1 cellular context compared by ENCODE assay signal in the genomic region with DNA sequence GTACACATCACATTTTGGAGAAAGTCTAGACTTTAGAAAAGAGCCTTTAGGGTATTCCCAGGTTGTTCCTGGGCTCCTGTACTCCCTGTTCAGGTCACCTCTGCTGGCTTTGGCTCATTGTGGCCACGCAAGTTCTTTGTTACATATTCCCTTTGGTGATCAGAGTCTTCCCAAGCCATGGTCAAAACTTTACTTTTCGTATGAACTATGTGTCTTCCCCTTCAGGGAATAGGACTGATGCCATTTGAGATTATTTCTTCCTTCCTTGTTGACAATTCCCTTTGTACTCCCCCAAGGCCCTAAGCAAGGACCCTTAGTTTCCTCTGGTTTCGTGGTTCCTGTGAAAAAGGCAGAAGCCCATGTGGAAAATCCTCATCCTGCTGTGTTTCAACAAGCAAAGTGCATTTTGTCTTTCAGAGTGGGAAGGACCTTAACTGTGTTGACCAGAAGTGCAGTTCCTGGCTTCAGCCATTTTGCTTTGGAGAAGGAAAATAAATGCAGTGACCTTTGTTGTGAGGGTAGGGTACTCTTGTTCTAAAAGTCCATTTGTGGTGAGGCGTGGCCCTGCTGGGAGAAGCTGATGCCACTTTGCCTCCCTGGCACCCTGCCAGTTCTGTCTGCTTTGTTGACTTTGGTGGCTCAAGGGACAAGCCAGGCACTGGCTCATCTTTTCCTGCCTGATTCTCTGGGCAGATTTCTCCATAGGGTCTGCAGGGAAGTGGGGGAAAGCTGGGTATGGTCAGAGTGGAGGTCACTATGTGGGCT.
TF ChIP-seq lines count a peak whose summit lies in the region.

No MANE protein-coding gene starts in this region.

TF ChIP-seq in HepG2, 621 proteins besides CTCF, POLR2A, EP300 and RAD21 (continued from another document and continues in another):
- TF ChIP-seq DDIT3 (CRISPR knock-in tag; IDR thresholded peaks at IDR 0.05) (no peak), E2F5 (CRISPR knock-in tag; conservative IDR thresholded peaks at IDR 0.05) (no peak), GPN1 (CRISPR knock-in tag; IDR thresholded peaks at IDR 0.05; ENCODE audit: borderline replicate concordance) (no peak), ZNF264 (CRISPR knock-in tag; IDR thresholded peaks at IDR 0.05) (peak; percentile 83; the same call in 1 of the 2 replicates), ARHGAP35 (CRISPR knock-in tag; IDR thresholded peaks at IDR 0.05; ENCODE audit: borderline replicate concordance) (no peak), NONO (IDR thresholded peaks at IDR 0.05) (no peak), NONO (CRISPR knock-in tag; conservative IDR thresholded peaks at IDR 0.05) (peak; percentile 63), FOXK1 (CRISPR knock-in tag; IDR thresholded peaks at IDR 0.05; ENCODE audit: borderline replicate concordance, low read depth) (no peak; the same call in 1 of the 2 replicates), PHB2 (IDR thresholded peaks at IDR 0.05; ENCODE audit: partially characterized antibody) (no peak), ZNF101 (CRISPR knock-in tag; IDR thresholded peaks at IDR 0.05; ENCODE audit: borderline replicate concordance, low read depth) (no peak), ZFP1 (CRISPR knock-in tag; IDR thresholded peaks at IDR 0.05) (no peak), MTA3 (CRISPR knock-in tag; IDR thresholded peaks at IDR 0.05) (no peak), ZBTB40 (IDR thresholded peaks at IDR 0.05) (no peak), ZBTB40 (CRISPR knock-in tag; IDR thresholded peaks at IDR 0.05) (no peak), ZNF256 (CRISPR knock-in tag; conservative IDR thresholded peaks at IDR 0.05) (no peak), ZNF234 (CRISPR knock-in tag; conservative IDR thresholded peaks at IDR 0.05) (no peak), RXRB (CRISPR knock-in tag; IDR thresholded peaks at IDR 0.05; ENCODE audit: borderline replicate concordance) (peak; percentile 86; the same call in 1 of the 2 replicates), ZKSCAN5 (CRISPR knock-in tag; IDR thresholded peaks at IDR 0.05) (no peak), ZBTB20 (CRISPR knock-in tag; IDR thresholded peaks at IDR 0.05; ENCODE audit: borderline replicate concordance, low read depth) (peak; percentile 93), ATF1 (CRISPR knock-in tag; IDR thresholded peaks at IDR 0.05) (no peak)
- TF ChIP-seq, protein P1, sequence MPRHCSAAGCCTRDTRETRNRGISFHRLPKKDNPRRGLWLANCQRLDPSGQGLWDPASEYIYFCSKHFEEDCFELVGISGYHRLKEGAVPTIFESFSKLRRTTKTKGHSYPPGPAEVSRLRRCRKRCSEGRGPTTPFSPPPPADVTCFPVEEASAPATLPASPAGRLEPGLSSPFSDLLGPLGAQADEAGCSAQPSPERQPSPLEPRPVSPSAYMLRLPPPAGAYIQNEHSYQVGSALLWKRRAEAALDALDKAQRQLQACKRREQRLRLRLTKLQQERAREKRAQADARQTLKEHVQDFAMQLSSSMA (CRISPR knock-in tag; IDR thresholded peaks at IDR 0.05), result no peak
- TF ChIP-seq, protein P2, sequence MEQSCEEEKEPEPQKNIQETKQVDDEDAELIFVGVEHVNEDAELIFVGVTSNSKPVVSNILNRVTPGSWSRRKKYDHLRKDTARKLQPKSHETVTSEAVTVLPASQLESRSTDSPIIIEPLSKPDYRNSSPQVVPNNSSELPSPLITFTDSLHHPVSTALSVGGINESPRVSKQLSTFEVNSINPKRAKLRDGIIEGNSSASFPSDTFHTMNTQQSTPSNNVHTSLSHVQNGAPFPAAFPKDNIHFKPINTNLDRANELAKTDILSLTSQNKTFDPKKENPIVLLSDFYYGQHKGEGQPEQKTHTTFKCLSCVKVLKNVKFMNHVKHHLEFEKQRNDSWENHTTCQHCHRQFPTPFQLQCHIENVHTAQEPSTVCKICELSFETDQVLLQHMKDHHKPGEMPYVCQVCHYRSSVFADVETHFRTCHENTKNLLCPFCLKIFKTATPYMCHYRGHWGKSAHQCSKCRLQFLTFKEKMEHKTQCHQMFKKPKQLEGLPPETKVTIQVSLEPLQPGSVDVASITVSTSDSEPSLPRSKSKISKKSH (CRISPR knock-in tag; IDR thresholded peaks at IDR 0.05; ENCODE audit: borderline replicate concordance), result no peak
- TF ChIP-seq, protein P3, sequence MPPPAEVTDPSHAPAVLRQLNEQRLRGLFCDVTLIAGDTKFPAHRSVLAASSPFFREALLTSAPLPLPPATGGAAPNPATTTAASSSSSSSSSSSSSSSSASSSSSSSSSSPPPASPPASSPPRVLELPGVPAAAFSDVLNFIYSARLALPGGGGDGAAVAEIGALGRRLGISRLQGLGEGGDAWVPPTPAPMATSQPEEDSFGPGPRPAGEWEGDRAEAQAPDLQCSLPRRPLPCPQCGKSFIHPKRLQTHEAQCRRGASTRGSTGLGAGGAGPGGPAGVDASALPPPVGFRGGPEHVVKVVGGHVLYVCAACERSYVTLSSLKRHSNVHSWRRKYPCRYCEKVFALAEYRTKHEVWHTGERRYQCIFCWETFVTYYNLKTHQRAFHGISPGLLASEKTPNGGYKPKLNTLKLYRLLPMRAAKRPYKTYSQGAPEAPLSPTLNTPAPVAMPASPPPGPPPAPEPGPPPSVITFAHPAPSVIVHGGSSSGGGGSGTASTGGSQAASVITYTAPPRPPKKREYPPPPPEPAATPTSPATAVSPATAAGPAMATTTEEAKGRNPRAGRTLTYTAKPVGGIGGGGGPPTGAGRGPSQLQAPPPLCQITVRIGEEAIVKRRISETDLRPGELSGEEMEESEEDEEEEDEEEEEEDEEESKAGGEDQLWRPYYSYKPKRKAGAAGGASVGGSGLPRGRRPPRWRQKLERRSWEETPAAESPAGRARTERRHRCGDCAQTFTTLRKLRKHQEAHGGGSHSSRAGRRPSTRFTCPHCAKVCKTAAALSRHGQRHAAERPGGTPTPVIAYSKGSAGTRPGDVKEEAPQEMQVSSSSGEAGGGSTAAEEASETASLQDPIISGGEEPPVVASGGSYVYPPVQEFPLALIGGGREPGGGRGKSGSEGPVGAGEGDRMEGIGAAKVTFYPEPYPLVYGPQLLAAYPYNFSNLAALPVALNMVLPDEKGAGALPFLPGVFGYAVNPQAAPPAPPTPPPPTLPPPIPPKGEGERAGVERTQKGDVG (CRISPR knock-in tag; IDR thresholded peaks at IDR 0.05; ENCODE audit: borderline replicate concordance), result no peak
- TF ChIP-seq, protein P4, sequence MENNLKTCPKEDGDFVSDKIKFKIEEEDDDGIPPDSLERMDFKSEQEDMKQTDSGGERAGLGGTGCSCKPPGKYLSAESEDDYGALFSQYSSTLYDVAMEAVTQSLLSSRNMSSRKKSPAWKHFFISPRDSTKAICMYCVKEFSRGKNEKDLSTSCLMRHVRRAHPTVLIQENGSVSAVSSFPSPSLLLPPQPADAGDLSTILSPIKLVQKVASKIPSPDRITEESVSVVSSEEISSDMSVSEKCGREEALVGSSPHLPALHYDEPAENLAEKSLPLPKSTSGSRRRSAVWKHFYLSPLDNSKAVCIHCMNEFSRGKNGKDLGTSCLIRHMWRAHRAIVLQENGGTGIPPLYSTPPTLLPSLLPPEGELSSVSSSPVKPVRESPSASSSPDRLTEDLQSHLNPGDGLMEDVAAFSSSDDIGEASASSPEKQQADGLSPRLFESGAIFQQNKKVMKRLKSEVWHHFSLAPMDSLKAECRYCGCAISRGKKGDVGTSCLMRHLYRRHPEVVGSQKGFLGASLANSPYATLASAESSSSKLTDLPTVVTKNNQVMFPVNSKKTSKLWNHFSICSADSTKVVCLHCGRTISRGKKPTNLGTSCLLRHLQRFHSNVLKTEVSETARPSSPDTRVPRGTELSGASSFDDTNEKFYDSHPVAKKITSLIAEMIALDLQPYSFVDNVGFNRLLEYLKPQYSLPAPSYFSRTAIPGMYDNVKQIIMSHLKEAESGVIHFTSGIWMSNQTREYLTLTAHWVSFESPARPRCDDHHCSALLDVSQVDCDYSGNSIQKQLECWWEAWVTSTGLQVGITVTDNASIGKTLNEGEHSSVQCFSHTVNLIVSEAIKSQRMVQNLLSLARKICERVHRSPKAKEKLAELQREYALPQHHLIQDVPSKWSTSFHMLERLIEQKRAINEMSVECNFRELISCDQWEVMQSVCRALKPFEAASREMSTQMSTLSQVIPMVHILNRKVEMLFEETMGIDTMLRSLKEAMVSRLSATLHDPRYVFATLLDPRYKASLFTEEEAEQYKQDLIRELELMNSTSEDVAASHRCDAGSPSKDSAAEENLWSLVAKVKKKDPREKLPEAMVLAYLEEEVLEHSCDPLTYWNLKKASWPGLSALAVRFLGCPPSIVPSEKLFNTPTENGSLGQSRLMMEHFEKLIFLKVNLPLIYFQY (CRISPR knock-in tag; IDR thresholded peaks at IDR 0.05; ENCODE audit: borderline replicate concordance), result no peak
- TF ChIP-seq, protein P5, sequence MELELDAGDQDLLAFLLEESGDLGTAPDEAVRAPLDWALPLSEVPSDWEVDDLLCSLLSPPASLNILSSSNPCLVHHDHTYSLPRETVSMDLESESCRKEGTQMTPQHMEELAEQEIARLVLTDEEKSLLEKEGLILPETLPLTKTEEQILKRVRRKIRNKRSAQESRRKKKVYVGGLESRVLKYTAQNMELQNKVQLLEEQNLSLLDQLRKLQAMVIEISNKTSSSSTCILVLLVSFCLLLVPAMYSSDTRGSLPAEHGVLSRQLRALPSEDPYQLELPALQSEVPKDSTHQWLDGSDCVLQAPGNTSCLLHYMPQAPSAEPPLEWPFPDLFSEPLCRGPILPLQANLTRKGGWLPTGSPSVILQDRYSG (CRISPR knock-in tag; IDR thresholded peaks at IDR 0.05), result 0 out of 2 replicates have a peak, but pooled peaks have one; percentile 73
- TF ChIP-seq, protein P6, sequence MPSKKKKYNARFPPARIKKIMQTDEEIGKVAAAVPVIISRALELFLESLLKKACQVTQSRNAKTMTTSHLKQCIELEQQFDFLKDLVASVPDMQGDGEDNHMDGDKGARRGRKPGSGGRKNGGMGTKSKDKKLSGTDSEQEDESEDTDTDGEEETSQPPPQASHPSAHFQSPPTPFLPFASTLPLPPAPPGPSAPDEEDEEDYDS (CRISPR knock-in tag; IDR thresholded peaks at IDR 0.05), result peak; percentile 57
- TF ChIP-seq, protein P7, sequence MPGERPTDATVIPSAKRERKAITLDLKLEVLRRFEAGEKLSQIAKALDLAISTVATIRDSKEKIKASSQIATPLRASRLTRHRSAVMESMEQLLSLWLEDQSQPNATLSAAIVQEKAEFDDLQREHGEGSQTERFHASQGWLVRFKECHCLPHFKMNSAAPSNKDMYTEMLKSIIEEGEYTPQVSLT (CRISPR knock-in tag; IDR thresholded peaks at IDR 0.05; ENCODE audit: borderline replicate concordance, low read depth), result no peak
- TF ChIP-seq, protein P8, sequence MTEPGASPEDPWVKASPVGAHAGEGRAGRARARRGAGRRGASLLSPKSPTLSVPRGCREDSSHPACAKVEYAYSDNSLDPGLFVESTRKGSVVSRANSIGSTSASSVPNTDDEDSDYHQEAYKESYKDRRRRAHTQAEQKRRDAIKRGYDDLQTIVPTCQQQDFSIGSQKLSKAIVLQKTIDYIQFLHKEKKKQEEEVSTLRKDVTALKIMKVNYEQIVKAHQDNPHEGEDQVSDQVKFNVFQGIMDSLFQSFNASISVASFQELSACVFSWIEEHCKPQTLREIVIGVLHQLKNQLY (CRISPR knock-in tag; IDR thresholded peaks at IDR 0.05), result no peak
